Comparison of ENCODE assay signal across 8 cellular contexts in the genomic region with DNA sequence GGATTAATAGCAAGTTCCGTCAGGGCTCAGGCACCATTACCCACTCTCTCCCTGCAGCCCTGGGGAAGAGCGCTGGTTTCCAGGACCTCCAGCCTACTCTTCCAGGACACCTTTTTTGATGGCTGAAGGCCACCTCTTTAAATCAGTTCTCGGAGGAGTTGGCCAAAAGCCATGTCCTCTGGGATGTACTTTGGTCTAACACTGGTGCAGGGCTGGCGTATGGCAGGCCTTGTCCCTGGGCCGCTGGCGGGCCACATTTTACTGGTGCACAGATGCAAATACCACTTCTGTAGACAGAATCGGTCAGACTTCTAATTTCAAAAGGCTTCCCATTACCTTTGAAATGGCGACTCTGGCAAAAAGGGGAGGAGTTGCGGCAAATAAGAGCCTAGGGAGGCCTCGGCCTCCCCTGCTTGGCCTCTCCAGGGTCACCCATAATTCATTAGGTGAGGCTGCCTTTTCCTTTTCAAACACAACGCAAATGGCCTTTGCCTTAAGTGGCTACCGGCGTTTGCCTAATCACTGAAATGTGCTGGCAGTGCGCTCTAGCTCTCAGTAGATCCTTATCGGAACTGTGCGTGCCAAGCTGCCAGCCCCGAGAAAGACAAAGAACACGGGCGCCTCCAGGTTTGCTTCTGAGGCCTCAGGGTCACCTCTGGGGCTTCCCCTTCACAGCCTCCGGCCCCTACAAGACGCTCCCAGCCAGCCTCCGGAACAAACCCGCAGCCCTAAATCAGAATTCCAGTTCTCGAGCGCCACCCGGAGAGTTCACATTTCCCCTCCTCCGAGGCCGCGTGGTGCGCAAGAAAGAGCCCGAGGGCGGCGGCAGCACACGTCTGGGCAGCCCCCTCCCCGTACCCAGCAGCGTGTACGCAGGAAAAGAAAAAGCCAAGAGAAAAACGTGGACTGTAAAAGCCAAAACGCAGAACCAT.
DNase-seq lines count a peak whose midpoint lies in the region; ATAC-seq and TF ChIP-seq lines count a peak whose summit lies in the region.

No MANE protein-coding gene starts in this region.

- TF ChIP-seq CTCF in GM12875 (IDR thresholded peaks at IDR 0.05; ENCODE audit: borderline replicate concordance, insufficient read depth, low read depth, low read length) (no peak), progenitor cell of endocrine pancreas (IDR thresholded peaks at IDR 0.05; ENCODE audit: unreplicated experiment) (no peak)

- TF ChIP-seq POLR2A in erythroblast (IDR thresholded peaks at IDR 0.05; ENCODE audit: low read length): no peak

- peak overlapping the region; percentile 66 for H3K4me3 Mint-ChIP-seq in progenitor cell of endocrine pancreas (ENCODE audit: low read depth)

- H3K27ac Mint-ChIP-seq in progenitor cell of endocrine pancreas: peak overlapping the region; percentile 75

- H3K9me3 Mint-ChIP-seq in progenitor cell of endocrine pancreas (ENCODE audit: low read depth): peaks cover 3% of the 10 kb centered on the region

- H3K36me3 Mint-ChIP-seq in progenitor cell of endocrine pancreas (ENCODE audit: insufficient read depth): no peaks in the 10 kb centered on the region

- H3K27me3 Mint-ChIP-seq in progenitor cell of endocrine pancreas: peaks cover 17% of the 10 kb centered on the region

- H3K4me1 Mint-ChIP-seq in progenitor cell of endocrine pancreas (ENCODE audit: low read depth): peaks cover 25% of the 10 kb centered on the region

- DNase-seq in NCI-H2196 (lab: John Stamatoyannopoulos, UW; ENCODE audit: unreplicated experiment) (peak; percentile 59), erythroblast (lab: John Stamatoyannopoulos, UW) (peak; percentile 33 to 46), progenitor cell of endocrine pancreas (ENCODE audit: low spot score, unreplicated experiment) (no peak), medulla oblongata (ENCODE audit: extremely low spot score) (no peak), NAMALWA (ENCODE audit: low spot score) (no peak)
- DNase-seq in activated CD8-positive, alpha-beta memory T cell treated with anti-CD3 and anti-CD28 coated beads for 24 hours: peak; percentile 84

- ATAC-seq in HG03135 (IDR thresholded peaks at IDR 0.05; ENCODE audit: unreplicated experiment): no peak

- H3K4me3 ChIP-seq in GM12875 (ENCODE audit: low read depth, low read length): peak overlapping the region; percentile 65

Comparison
In these comparisons a context has a peak if more than half of its experiments do, and no peak if none do; other contexts are left out.
1. DNase-seq: peak in NCI-H2196 (single experiment), activated CD8-positive, alpha-beta memory T cell treated with anti-CD3 and anti-CD28 coated beads for 24 hours (single experiment) and erythroblast (2 of 2); none in progenitor cell of endocrine pancreas (single experiment), medulla oblongata (single experiment) and NAMALWA (single experiment).